ENCODE assay signal across 31 cellular contexts in the genomic region with DNA sequence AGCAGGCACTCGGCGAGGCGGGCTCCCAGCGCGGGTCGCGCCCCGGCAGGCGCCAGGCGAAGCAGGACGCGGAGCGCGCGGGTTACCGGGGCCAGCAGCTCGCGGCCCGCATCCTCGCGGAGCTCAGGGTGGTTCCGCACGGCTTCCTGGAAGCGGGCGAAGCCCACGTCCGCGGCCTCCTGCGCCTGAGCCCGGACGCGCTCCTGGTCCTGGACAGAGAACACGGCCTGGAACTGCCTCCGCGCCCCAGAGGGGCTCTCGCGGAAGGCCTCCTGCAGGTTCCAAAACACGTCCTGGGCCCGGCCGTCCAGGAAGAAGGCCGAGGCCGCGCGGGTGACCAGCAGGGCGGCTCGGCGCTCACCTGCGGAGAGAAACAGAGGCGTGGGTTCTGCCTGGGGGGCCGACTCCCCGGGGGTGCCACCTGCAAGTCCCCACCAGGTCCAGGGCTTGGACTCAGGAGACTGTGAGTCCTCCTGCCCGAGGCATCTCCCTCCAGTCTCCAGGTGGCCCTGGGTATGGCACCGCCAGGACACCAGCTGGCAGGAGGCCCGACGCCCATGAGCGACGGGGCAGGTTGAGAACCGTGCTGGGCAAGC. TPM values are rescaled to one million over a fixed set of nuclear protein-coding genes. Genes with fewer than 3 reads are reported as not detected.
DNase-seq lines count a peak whose midpoint lies in the region; ATAC-seq and TF ChIP-seq lines count a peak whose summit lies in the region.
"Had no signal": no experiment of that assay in that cellular context is flagged by ENCODE, and none has a peak within 500 bp of the region (broad histone marks: within the 10 kb centered on the region; RNA-seq: fewer than 3 reads in every experiment).

No MANE protein-coding gene starts in this region.

- no peaks in the 10 kb centered on the region for H3K9me3 ChIP-seq in osteoblast (ENCODE audit: low read depth, low read length)
- H3K9me3 ChIP-seq: adrenal gland had no signal

- H2AFZ ChIP-seq in osteoblast (ENCODE audit: low read length), result no peak overlapping the region
- H2AFZ ChIP-seq: neural progenitor cell had no signal

- H3K27me3 ChIP-seq in osteoblast (ENCODE audit: insufficient read depth, low read length), result no peaks in the 10 kb centered on the region
- H3K27me3 ChIP-seq: neural progenitor cell had no signal

- H3K27ac ChIP-seq in osteoblast (ENCODE audit: low read depth, low read length), result no peak overlapping the region
- H3K27ac ChIP-seq: adrenal gland, body of pancreas, neural progenitor cell had no signal

- intact Hi-C loops in activated CD4-positive, alpha-beta T cell treated with anti-CD3 and anti-CD28 coated beads for 36 hours (cut with DNase I, micrococcal nuclease), result loop anchor here in 1 of 2 experiments (5.0 kb wide), 1 partner anchor 233 kb away; a partner anchor contains a TSS

- H3K27me3 Mint-ChIP-seq in activated CD4-positive, alpha-beta T cell treated with anti-CD3 and anti-CD28 coated beads for 36 hours, result peaks cover 36% of the 10 kb centered on the region
- H3K27me3 Mint-ChIP-seq: type B pancreatic cell had no signal

- H4K20me1 ChIP-seq in osteoblast (ENCODE audit: insufficient read depth, low read length), result no peaks in the 10 kb centered on the region

- POLR2A ChIA-PET in activated CD4-positive, alpha-beta T cell treated with anti-CD3 and anti-CD28 coated beads for 36 hours (lab: Charles Lee), result no interaction called here

- H3K4me1 Mint-ChIP-seq in activated CD4-positive, alpha-beta T cell treated with anti-CD3 and anti-CD28 coated beads for 36 hours, result peaks cover 8% of the 10 kb centered on the region

- peaks cover 5% of the 10 kb centered on the region for H3K36me3 Mint-ChIP-seq in activated CD4-positive, alpha-beta T cell treated with anti-CD3 and anti-CD28 coated beads for 36 hours (ENCODE audit: low read depth)
- H3K36me3 Mint-ChIP-seq: CD4-positive, CD25-positive, alpha-beta regulatory T cell; neural progenitor cell; type B pancreatic cell had no signal

- H3K9me3 Mint-ChIP-seq in activated CD4-positive, alpha-beta T cell treated with anti-CD3 and anti-CD28 coated beads for 36 hours (ENCODE audit: low read depth), result peaks cover 17% of the 10 kb centered on the region

- no peaks in the 10 kb centered on the region for H3K79me2 ChIP-seq in osteoblast (ENCODE audit: insufficient read depth, low read length)

- CTCF ChIA-PET in activated CD4-positive, alpha-beta T cell treated with anti-CD3 and anti-CD28 coated beads for 36 hours (lab: Charles Lee), result no interaction called here

- no peaks in the 10 kb centered on the region for H3K36me3 ChIP-seq in osteoblast (ENCODE audit: insufficient read depth, low read length)
- H3K36me3 ChIP-seq: adrenal gland, neural progenitor cell had no signal

- no peak overlapping the region for H3K4me3 ChIP-seq in osteoblast (ENCODE audit: insufficient read depth, low read length)
- H3K4me3 ChIP-seq: adrenal gland, body of pancreas, neural progenitor cell had no signal

- no peaks in the 10 kb centered on the region for H3K4me1 ChIP-seq in osteoblast (ENCODE audit: insufficient read depth, low read length)
- H3K4me1 ChIP-seq: adrenal gland, body of pancreas, neural progenitor cell had no signal

- no peak overlapping the region for H3K4me3 Mint-ChIP-seq in activated CD4-positive, alpha-beta T cell treated with anti-CD3 and anti-CD28 coated beads for 36 hours
- H3K4me3 Mint-ChIP-seq: CD4-positive, CD25-positive, alpha-beta regulatory T cell; neural progenitor cell; stimulated activated naive B cell treated with anti-CD40 and anti-IgM and Interleukin-4, amounts not matched to agents 10 μg/mL and 1 μg/mL and 100 μg/mL, for 72 hours; type B pancreatic cell had no signal

- no peak overlapping the region for H3K27ac Mint-ChIP-seq in activated CD4-positive, alpha-beta T cell treated with anti-CD3 and anti-CD28 coated beads for 36 hours
- H3K27ac Mint-ChIP-seq: CD4-positive, CD25-positive, alpha-beta regulatory T cell; neural progenitor cell; stimulated activated naive B cell treated with anti-CD40 and anti-IgM and Interleukin-4, amounts not matched to agents 10 μg/mL and 1 μg/mL and 100 μg/mL, for 72 hours; type B pancreatic cell had no signal

- H3K4me2 ChIP-seq in osteoblast (ENCODE audit: insufficient read depth, low read length), result no peak overlapping the region
- H3K4me2 ChIP-seq: neural progenitor cell had no signal

- DNase-seq in activated CD4-positive, alpha-beta T cell treated with anti-CD3 and anti-CD28 coated beads for 36 hours, result peak; percentile 4
- DNase-seq in activated CD4-positive, alpha-beta T cell treated with anti-CD3 and anti-CD28 coated beads for 48 hours, result no peak
- DNase-seq in stimulated activated CD4-positive, alpha-beta T cell treated with anti-CD3 and anti-CD28 coated beads, Interleukin-1b, Interleukin-23, amount 100 ng/mL, for 48 hours, result peak; percentile 0
- no peak for DNase-seq in stimulated activated CD4-positive, alpha-beta T cell treated with anti-CD3 and anti-CD28 coated beads, Interleukin-2, amount 100 ng/mL, for 24 hours
- DNase-seq in osteoblast (ENCODE audit: insufficient read length, low spot score, missing footprints) (peak; percentile 48), ureter (ENCODE audit: low spot score) (no peak)
- DNase-seq: 8988T; activated CD8-positive, alpha-beta memory T cell treated with anti-CD3 and anti-CD28 coated beads for 24 hours; activated gamma-delta T cell; Calu3; cerebellar nuclear complex; DMS79; Karpas-422; kidney glomerular epithelial cell; mesenchymal stem cell; NCI-H1930; NCI-H526; NK-92 treated with Interleukin-12 subunit alpha and Interleukin-12 subunit beta, amount 100 ng/mL, for 24 hours; PC-3; SHP77; stimulated activated CD4-positive, alpha-beta T cell treated with anti-CD3 and anti-CD28 coated beads, Interleukin-15, amount 100 ng/mL, for 24 hours; stimulated activated naive B cell treated with anti-CD40 and anti-IgM and Interleukin-4, amounts not matched to agents 10 μg/mL and 1 μg/mL and 100 μg/mL, for 72 hours; T-helper 2 cell had no signal

- no peak for ATAC-seq in activated CD4-positive, alpha-beta T cell treated with anti-CD3 and anti-CD28 coated beads for 36 hours
- ATAC-seq in GM18520 (IDR thresholded peaks at IDR 0.05; ENCODE audit: unreplicated experiment) (no peak), HG03460 (IDR thresholded peaks at IDR 0.05; ENCODE audit: unreplicated experiment) (no peak)
- ATAC-seq: body of pancreas; HCT116; PC-3; stimulated activated naive B cell treated with anti-CD40 and anti-IgM and Interleukin-4, amounts not matched to agents 10 μg/mL and 1 μg/mL and 100 μg/mL, for 72 hours had no signal

- TF ChIP-seq CTCF in osteoblast (IDR thresholded peaks at IDR 0.05; ENCODE audit: extremely low read depth, low read depth, low read length), result no peak

RNA-seq across cellular contexts. Expression of a gene that starts 11.4 kb away (rescaled TPM):
- total RNA-seq in activated CD4-positive, alpha-beta T cell treated with anti-CD3 and anti-CD28 coated beads for 36 hours, result 1 to 10 TPM; 1.3 TPM
- total RNA-seq in osteoblast, result 0.29 and 0.36 TPM in 2 replicates
- total RNA-seq in ureter, result 3.0 TPM

Comparison
In these comparisons a context has a peak if more than half of its experiments do, and no peak if none do; other contexts are left out.
1. DNase-seq: peak in activated CD4-positive, alpha-beta T cell treated with anti-CD3 and anti-CD28 coated beads for 36 hours (single experiment), stimulated activated CD4-positive, alpha-beta T cell treated with anti-CD3 and anti-CD28 coated beads, Interleukin-1b, Interleukin-23, amount 100 ng/mL, for 48 hours (single experiment) and osteoblast (single experiment); none in activated CD4-positive, alpha-beta T cell treated with anti-CD3 and anti-CD28 coated beads for 48 hours (single experiment), stimulated activated CD4-positive, alpha-beta T cell treated with anti-CD3 and anti-CD28 coated beads, Interleukin-2, amount 100 ng/mL, for 24 hours (0 of 2) and ureter (single experiment).